Comparison of ENCODE assay signal across 13 cellular contexts in the genomic region with DNA sequence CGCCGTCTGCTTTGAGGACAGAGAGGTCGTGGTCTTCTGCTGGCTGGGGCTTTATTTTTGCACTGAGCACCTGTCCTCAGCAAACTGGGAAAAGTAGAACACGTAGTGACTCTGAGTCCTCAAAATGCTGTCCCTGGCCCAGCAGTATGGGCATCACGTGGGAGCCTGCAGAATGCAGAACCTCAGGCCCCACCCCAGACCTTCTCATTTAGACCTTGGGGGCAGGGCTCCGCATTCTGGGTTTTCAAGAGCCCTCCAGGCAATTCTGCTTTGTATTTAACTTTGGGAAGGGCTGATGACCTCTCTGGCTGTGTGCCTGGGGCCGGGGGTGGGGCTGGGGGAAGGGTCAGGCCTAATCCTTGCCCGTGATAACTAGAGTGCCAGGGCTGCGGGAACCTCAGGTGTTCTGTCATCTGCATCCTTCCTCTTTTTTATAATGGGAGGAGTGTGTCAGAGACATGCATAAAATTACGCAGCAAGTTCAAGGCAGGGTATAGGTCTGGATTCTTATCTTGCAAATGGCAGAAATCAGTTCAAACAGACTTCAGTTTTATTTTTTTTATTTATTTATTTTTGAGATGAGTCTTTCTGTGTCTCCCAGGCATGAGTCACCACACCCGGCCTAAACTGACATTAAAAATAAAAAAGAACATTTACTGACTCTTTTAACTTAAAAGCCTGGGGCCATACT. TPM values are rescaled to one million over a fixed set of nuclear protein-coding genes. Genes with fewer than 3 reads are reported as not detected.
DNase-seq lines count a peak whose midpoint lies in the region; ATAC-seq and TF ChIP-seq lines count a peak whose summit lies in the region.
"Had no signal": no experiment of that assay in that cellular context is flagged by ENCODE, and none has a peak within 500 bp of the region (broad histone marks: within the 10 kb centered on the region; RNA-seq: fewer than 3 reads in every experiment).

No MANE protein-coding gene starts in this region.

- no peaks in the 10 kb centered on the region for H3K27me3 ChIP-seq in breast epithelium
- no peaks in the 10 kb centered on the region for H3K27me3 ChIP-seq in iPS-15b (ENCODE audit: control insufficient read depth, insufficient read depth, low read length)
- H3K27me3 ChIP-seq in vagina, result no peaks in the 10 kb centered on the region
- H3K27me3 ChIP-seq in ascending aorta, result no peaks in the 10 kb centered on the region
- H3K27me3 ChIP-seq: BLaER1, sigmoid colon had no signal

- no peak for TF ChIP-seq POLR2A in breast epithelium (IDR thresholded peaks at IDR 0.05)
- TF ChIP-seq POLR2A in vagina (IDR thresholded peaks at IDR 0.05), result no peak

- DNase-seq in MCF 10A (ENCODE audit: unreplicated experiment) (peak; percentile 56), breast epithelium (ENCODE audit: low spot score in 2 of 2) (no peak), vagina (ENCODE audit: extremely low spot score in 2 of 2) (no peak), GM10266 (ENCODE audit: extremely low spot score) (no peak), ascending aorta (ENCODE audit: low spot score in 2 of 2) (no peak)
- DNase-seq: activated gamma-delta T cell, NCI-H2171 treated with DMSO at 0.1 percent for 48 hours, sigmoid colon had no signal

- intact Hi-C loops in MCF 10A (cut with micrococcal nuclease) (no loop called here), breast epithelium (cut with DNase I; ENCODE audit: low total_unique reads) (no loop called here), vagina (cut with DNase I) (no loop called here), ascending aorta (cut with DNase I) (no loop called here)

- CTCF ChIA-PET in MCF 10A (lab: Yijun Ruan, JAX), result interaction anchor here (0.5 to 1.4 kb wide), 3 partner anchors 10 to 95 kb away, joined by 3 to 4 read pairs (median 3); a partner anchor contains a TSS

- no TSS peak for BruUV-seq in MCF 10A (replicated peaks; lab: Mats Ljungman, UMichigan)

- H3K4me3 Mint-ChIP-seq in MCF 10A (ENCODE audit: unreplicated experiment), result no peak overlapping the region
- H3K4me3 Mint-ChIP-seq: stimulated activated effector memory CD8-positive, alpha-beta T cell treated with anti-CD3 and anti-CD28 coated beads, Interleukin-12 subunit alpha, Interleukin-12 subunit beta, amount 100 ng/mL, for 72 hours had no signal

- H3K4me1 ChIP-seq in breast epithelium (no peaks in the 10 kb centered on the region), iPS-15b (ENCODE audit: control insufficient read depth, insufficient read depth, low read length) (peaks cover 11% of the 10 kb centered on the region), vagina (peaks cover 43% of the 10 kb centered on the region), ascending aorta (peaks cover 0 to 11% of the 10 kb centered on the region in 2 donors)

- peak; percentile 57 for ATAC-seq in SK-N-SH treated with all-trans-retinoic acid at 6 μM for 48 hours
- ATAC-seq in HG02870 (IDR thresholded peaks at IDR 0.05; ENCODE audit: unreplicated experiment), result no peak
- ATAC-seq: stimulated activated effector memory CD8-positive, alpha-beta T cell treated with anti-CD3 and anti-CD28 coated beads, Interleukin-12 subunit alpha, Interleukin-12 subunit beta, amount 100 ng/mL, for 72 hours had no signal

- POLR2A ChIA-PET in MCF 10A (lab: Yijun Ruan, JAX), result interaction anchor here (2.0 kb wide), 1 partner anchor 11 kb away, joined by 6 read pairs; a partner anchor contains a TSS

- H3K27ac Mint-ChIP-seq in MCF 10A (ENCODE audit: low read depth, unreplicated experiment), result peak overlapping the region; percentile 54

- peaks cover 5% of the 10 kb centered on the region for H3K36me3 Mint-ChIP-seq in MCF 10A (ENCODE audit: insufficient read depth, unreplicated experiment)

- H3K36me3 ChIP-seq in breast epithelium, result no peaks in the 10 kb centered on the region
- H3K36me3 ChIP-seq in iPS-15b (ENCODE audit: control insufficient read depth, insufficient read depth, low read length), result peaks cover 28% of the 10 kb centered on the region
- peaks cover 0 to 6% of the 10 kb centered on the region in 2 donors for H3K36me3 ChIP-seq in vagina
- H3K36me3 ChIP-seq in ascending aorta, result peaks cover 6 to 11% of the 10 kb centered on the region in 2 donors

- no peaks in the 10 kb centered on the region for H3K9me3 ChIP-seq in breast epithelium
- H3K9me3 ChIP-seq in iPS-15b (ENCODE audit: control insufficient read depth, insufficient read depth, low read length), result no peaks in the 10 kb centered on the region
- H3K9me3 ChIP-seq in vagina, result no peaks in the 10 kb centered on the region
- no peaks in the 10 kb centered on the region for H3K9me3 ChIP-seq in ascending aorta
- H3K9me3 ChIP-seq: BLaER1, sigmoid colon had no signal

- no peak overlapping the region for H3K4me3 ChIP-seq in breast epithelium
- peak overlapping the region; percentile 1 for H3K4me3 ChIP-seq in iPS-15b (ENCODE audit: low read depth, low read length)
- no peak overlapping the region for H3K4me3 ChIP-seq in vagina
- H3K4me3 ChIP-seq in ascending aorta, result no peak overlapping the region
- H3K4me3 ChIP-seq: BLaER1, sigmoid colon had no signal

- H3K9ac ChIP-seq in iPS-15b (ENCODE audit: low read depth, low read length), result no peak overlapping the region
- H3K9ac ChIP-seq: BLaER1 had no signal

- H3K9me3 Mint-ChIP-seq in MCF 10A (ENCODE audit: unreplicated experiment), result no peaks in the 10 kb centered on the region
- H3K9me3 Mint-ChIP-seq: stimulated activated effector memory CD8-positive, alpha-beta T cell treated with anti-CD3 and anti-CD28 coated beads, Interleukin-12 subunit alpha, Interleukin-12 subunit beta, amount 100 ng/mL, for 72 hours had no signal

- H3K27me3 Mint-ChIP-seq in MCF 10A (ENCODE audit: insufficient read depth, unreplicated experiment), result no peaks in the 10 kb centered on the region

- H3K27ac ChIP-seq in breast epithelium, result peak overlapping the region in 1 of 2 donors; percentile 43
- H3K27ac ChIP-seq in vagina, result peak overlapping the region; percentile 43
- no peak overlapping the region for H3K27ac ChIP-seq in ascending aorta
- H3K27ac ChIP-seq: BLaER1, sigmoid colon had no signal

- peaks cover 44% of the 10 kb centered on the region for H3K4me1 Mint-ChIP-seq in MCF 10A (ENCODE audit: insufficient read depth, unreplicated experiment)

- TF ChIP-seq CTCF in MCF 10A (IDR thresholded peaks at IDR 0.05; ENCODE audit: unreplicated experiment) (no peak), breast epithelium (IDR thresholded peaks at IDR 0.05) (no peak), vagina (IDR thresholded peaks at IDR 0.05) (no peak), GM10266 (IDR thresholded peaks at IDR 0.05; ENCODE audit: control insufficient read depth, insufficient read depth, low read depth, missing control alignments) (no peak), ascending aorta (IDR thresholded peaks at IDR 0.05) (no peak)

TF ChIP-seq in SK-N-SH treated with all-trans-retinoic acid at 6 μM for 48 hours, 23 proteins besides CTCF, POLR2A, EP300 and RAD21:
- TF ChIP-seq ZNF565 (CRISPR knock-in tag; conservative IDR thresholded peaks at IDR 0.05; ENCODE audit: low read depth), result no peak
- TF ChIP-seq, protein P1, sequence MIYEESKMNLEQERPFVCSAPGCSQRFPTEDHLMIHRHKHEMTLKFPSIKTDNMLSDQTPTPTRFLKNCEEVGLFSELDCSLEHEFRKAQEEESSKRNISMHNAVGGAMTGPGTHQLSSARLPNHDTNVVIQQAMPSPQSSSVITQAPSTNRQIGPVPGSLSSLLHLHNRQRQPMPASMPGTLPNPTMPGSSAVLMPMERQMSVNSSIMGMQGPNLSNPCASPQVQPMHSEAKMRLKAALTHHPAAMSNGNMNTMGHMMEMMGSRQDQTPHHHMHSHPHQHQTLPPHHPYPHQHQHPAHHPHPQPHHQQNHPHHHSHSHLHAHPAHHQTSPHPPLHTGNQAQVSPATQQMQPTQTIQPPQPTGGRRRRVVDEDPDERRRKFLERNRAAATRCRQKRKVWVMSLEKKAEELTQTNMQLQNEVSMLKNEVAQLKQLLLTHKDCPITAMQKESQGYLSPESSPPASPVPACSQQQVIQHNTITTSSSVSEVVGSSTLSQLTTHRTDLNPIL (CRISPR knock-in tag; IDR thresholded peaks at IDR 0.05; ENCODE audit: low read depth), result no peak

RNA-seq across cellular contexts. Expression of a gene that starts 11.1 kb away (rescaled TPM):
- total RNA-seq in MCF 10A (2022) (4.6 and 7.6 TPM in 2 replicates), breast epithelium (10 to 100 TPM; 22.1 to 52.4 (median 27.5) TPM), vagina (30.7 TPM), ascending aorta (78.1 TPM)
